In the genomic region with DNA sequence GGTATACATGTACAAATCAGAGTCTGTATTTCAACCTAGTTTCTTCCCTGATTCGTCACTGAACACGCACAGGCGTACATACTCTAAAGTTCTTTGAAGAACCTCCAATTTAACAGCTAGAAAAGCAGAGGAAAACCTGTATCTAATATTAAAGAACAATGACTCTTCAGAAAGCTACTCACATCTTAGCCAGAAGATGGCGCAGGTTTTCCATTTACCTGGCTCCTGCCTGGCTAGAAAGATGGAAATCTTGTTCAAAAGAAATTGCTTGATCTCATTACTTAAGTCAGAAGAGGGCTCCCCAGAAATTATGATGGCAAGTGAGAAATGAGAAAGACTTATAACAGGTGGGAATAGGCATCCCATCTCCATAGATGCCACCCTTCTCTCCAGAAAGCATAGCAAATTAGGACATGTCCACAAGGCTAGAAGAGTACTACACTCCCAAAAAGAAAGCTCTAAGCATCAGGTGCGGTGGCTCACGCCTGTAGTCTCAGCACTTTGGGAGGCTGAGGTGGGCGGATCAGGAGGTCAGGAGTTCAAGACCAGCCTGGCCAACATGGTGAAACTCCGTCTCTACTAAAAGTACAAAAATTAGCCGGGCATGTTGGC, we compare ENCODE assay signal across 7 cellular contexts. TPM values are rescaled to one million over a fixed set of nuclear protein-coding genes. Genes with fewer than 3 reads are reported as not detected.
A peak's percentile ranks its signal among the peaks of the same experiment; 100 is the strongest.
DNase-seq lines count a peak whose midpoint lies in the region; ATAC-seq and TF ChIP-seq lines count a peak whose summit lies in the region.

No MANE protein-coding gene starts in this region.

- TF ChIP-seq CTCF in DOHH2 (IDR thresholded peaks at IDR 0.05; ENCODE audit: low read depth, low read length, poor library complexity, severe bottlenecking) (peak; percentile 82), adrenal gland (IDR thresholded peaks at IDR 0.05) (peak; percentile 55 to 83 (median 78))

- H3K9me3 ChIP-seq in DOHH2 (ENCODE audit: control insufficient read depth, insufficient read depth, low read length) (no peaks in the 10 kb centered on the region), adrenal gland (replicated peaks in 1 of 3) (no peaks in the 10 kb centered on the region), iPS-20b (ENCODE audit: insufficient read depth, low read depth, low read length) (no peaks in the 10 kb centered on the region)

- H3K27me3 ChIP-seq in DOHH2 (ENCODE audit: control insufficient read depth, low read length) (no peaks in the 10 kb centered on the region), adrenal gland (peaks cover 9% of the 10 kb centered on the region), iPS-20b (ENCODE audit: insufficient read depth, low read length) (no peaks in the 10 kb centered on the region)

- H3K36me3 ChIP-seq in DOHH2 (ENCODE audit: control insufficient read depth, low read length) (no peaks in the 10 kb centered on the region), adrenal gland (replicated peaks in 1 of 2) (no peaks in the 10 kb centered on the region), iPS-20b (ENCODE audit: insufficient read depth, low read depth, low read length) (no peaks in the 10 kb centered on the region)

- H3K4me1 ChIP-seq in DOHH2 (ENCODE audit: control insufficient read depth, low read length): no peaks in the 10 kb centered on the region
- no peaks in the 10 kb centered on the region for H3K4me1 ChIP-seq in adrenal gland (replicated peaks in 1 of 2)
- H3K4me1 ChIP-seq in iPS-20b (ENCODE audit: insufficient read depth, low read length): peaks cover 19% of the 10 kb centered on the region

- H3K9ac ChIP-seq in iPS-20b (ENCODE audit: low read depth, low read length): peak overlapping the region; percentile 6; the same call in 1 of the 2 replicates

- DNase-seq in NCI-H82 treated with DMSO at 0.1 percent for 48 hours (lab: John Stamatoyannopoulos, UW; ENCODE audit: unreplicated experiment) (peak; percentile 50), adrenal gland (peak; percentile 22 to 77 (median 40))
- peak in 3 of 4 experiments; percentile 5 to 16 (median 7) for DNase-seq in stimulated activated CD4-positive, alpha-beta T cell treated with anti-CD3 and anti-CD28 coated beads, Interleukin-1b, Interleukin-23, amount 100 ng/mL, for 24 hours (ENCODE audit: low read depth in 4 of 4, low spot score in 1 of 4)

- no peak overlapping the region for H3K4me3 ChIP-seq in DOHH2 (ENCODE audit: low read length)
- H3K4me3 ChIP-seq in adrenal gland: no peak overlapping the region
- H3K4me3 ChIP-seq in iPS-20b (ENCODE audit: low read length): peak overlapping the region; percentile 16; the same call in 1 of the 2 replicates

- no peaks in the 10 kb centered on the region for H3K79me2 ChIP-seq in DOHH2 (ENCODE audit: control insufficient read depth, low read length)

- no peaks in the 10 kb centered on the region for H4K20me1 ChIP-seq in DOHH2 (ENCODE audit: control insufficient read depth, insufficient read depth, low read depth, low read length)

- H3K27ac ChIP-seq in DOHH2 (ENCODE audit: low read depth, low read length): no peak overlapping the region
- no peak overlapping the region for H3K27ac ChIP-seq in adrenal gland
- no peak overlapping the region for H3K27ac ChIP-seq in iPS-20b (ENCODE audit: low read length)

- no peak for TF ChIP-seq POLR2A in adrenal gland (IDR thresholded peaks at IDR 0.05)

- no peaks in the 10 kb centered on the region for H3F3A ChIP-seq in DOHH2 (ENCODE audit: control insufficient read depth, insufficient read depth)

- intact Hi-C loops in adrenal gland (cut with DNase I): loop anchor here in 1 of 2 donors (2.0 kb wide), 1 partner anchor 231 kb away; no protein-coding TSS in a partner anchor

- 44 to 47% (median 46%) methylated on average over 9 of the region's 9 CpGs for WGBS in adrenal gland, 4 donors

- no peak overlapping the region for H3K4me2 ChIP-seq in DOHH2 (ENCODE audit: low read length)

- ATAC-seq in HG03175 (IDR thresholded peaks at IDR 0.05; ENCODE audit: unreplicated experiment) (peak; percentile 56), GM21447 (IDR thresholded peaks at IDR 0.05; ENCODE audit: unreplicated experiment) (no peak)

- H3K9me2 ChIP-seq in DOHH2 (replicated peaks; ENCODE audit: control insufficient read depth, low read length): no peaks in the 10 kb centered on the region

RNA-seq across cellular contexts. Expression of a gene that starts 19.0 kb away (rescaled TPM):
- total RNA-seq in adrenal gland: 1 to 10 TPM in 1 of 8 donors, under 1 TPM in 7; 0.30 to 1.1 (median 0.47) TPM
- under 1 TPM; 0.16 to 0.48 (median 0.27) TPM for polyA plus RNA-seq in adrenal gland
